34 cellular contexts compared by ENCODE assay signal in genomic region chr11:95950905-95951304, GRCh38.
"Had no signal": no experiment of that assay in that cellular context is flagged by ENCODE, and none has a peak within 500 bp of the region (broad histone marks: within the 10 kb centered on the region; RNA-seq: fewer than 3 reads in every experiment).

No MANE protein-coding gene starts in this region.

- H3K36me3 ChIP-seq: adrenal gland, brain microvascular endothelial cell, breast epithelium had no signal

- H3K4me1 ChIP-seq: adrenal gland, body of pancreas, breast epithelium had no signal

- H3K27me3 ChIP-seq: adrenal gland, body of pancreas, brain microvascular endothelial cell, breast epithelium had no signal

- ATAC-seq: activated CD8-positive, alpha-beta T cell treated with anti-CD3 and anti-CD28 coated beads for 36 hours; activated naive CD4-positive, alpha-beta T cell treated with anti-CD3 and anti-CD28 coated beads, Interleukin-2, amount 50 U/mL, for 72 hours; activated T-cell treated with anti-CD3 and anti-CD28 coated beads, Interleukin-2, amount 50 U/mL, for 4 hours; activated T-cell treated with anti-CD3 and anti-CD28 coated beads, Interleukin-2, amount 50 U/mL, for 72 hours; activated T-helper 17 cell treated with anti-CD3 and anti-CD28 coated beads, Interleukin-2, amount 50 U/mL, for 72 hours; body of pancreas had no signal

- H3K9me3 ChIP-seq: adrenal gland, breast epithelium had no signal

- H3K27ac ChIP-seq: adrenal gland, body of pancreas, brain microvascular endothelial cell, breast epithelium, VCaP had no signal

- FAIRE-seq: astrocyte, TTC549 had no signal

- H3K4me3 ChIP-seq: adrenal gland, body of pancreas, breast epithelium had no signal

- DNase-seq: activated B cell treated with CpG ODN at 0.5 μM for 24 hours; activated CD4-positive, alpha-beta memory T cell treated with anti-CD3 and anti-CD28 coated beads for 36 hours; activated CD4-positive, alpha-beta T cell treated with anti-CD3 and anti-CD28 coated beads for 4 hours; activated CD4-positive, alpha-beta T cell treated with anti-CD3 and anti-CD28 coated beads, Interleukin-2, amount 10 ng/mL, durations not matched to agents 24 days and 14 days; activated CD4-positive, alpha-beta T cell treated with anti-CD3 and anti-CD28 coated beads, Interleukin-2, amount 50 U/mL, for 1 hour; activated CD4-positive, alpha-beta T cell treated with anti-CD3 and anti-CD28 coated beads, Interleukin-2, amount 50 U/mL, for 4 hours; activated CD4-positive, CD25-positive, alpha-beta regulatory T cell treated with anti-CD3 and anti-CD28 coated beads, Interleukin-2, amount 50 U/mL, for 72 hours; activated CD8-positive, alpha-beta memory T cell treated with anti-CD3 and anti-CD28 coated beads, Interleukin-2, amount 50 U/mL, for 4 hours; activated CD8-positive, alpha-beta T cell treated with anti-CD3 and anti-CD28 coated beads for 36 hours; activated effector memory CD4-positive, alpha-beta T cell treated with anti-CD3 and anti-CD28 coated beads, Interleukin-2, amount 50 U/mL, for 16 hours; activated gamma-delta T cell treated with Interleukin-2 at 50 U/mL for 16 hours; activated naive CD4-positive, alpha-beta T cell; activated naive CD4-positive, alpha-beta T cell treated with anti-CD3 and anti-CD28 coated beads for 36 hours; activated naive CD4-positive, alpha-beta T cell treated with anti-CD3 and anti-CD28 coated beads, Interleukin-2, amount 50 U/mL, for 16 hours; activated naive CD8-positive, alpha-beta T cell treated with anti-CD3 and anti-CD28 coated beads for 36 hours; activated T-cell treated with anti-CD3 and anti-CD28 coated beads for 4 hours; activated T-cell treated with anti-CD3 and anti-CD28 coated beads, Interleukin-2, amount 50 U/mL, for 1 hour; activated T-cell treated with anti-CD3 and anti-CD28 coated beads, Interleukin-2, amount 50 U/mL, for 4 hours; activated T-cell treated with anti-CD3 and anti-CD28 coated beads, Interleukin-2, amount 50 U/mL, for 72 hours; adrenal gland; amniotic stem cell; aorta; body of pancreas; brain microvascular endothelial cell; central memory CD4-positive, alpha-beta T cell; T-helper 1 cell; T-helper 2 cell; T-helper 9 cell had no signal
